Comparison of ENCODE assay signal across 28 cellular contexts in genomic region chr5:136906545-136906944, GRCh38.
"Had no signal": no experiment of that assay in that cellular context is flagged by ENCODE, and none has a peak within 500 bp of the region (broad histone marks: within the 10 kb centered on the region; RNA-seq: fewer than 3 reads in every experiment).

No MANE protein-coding gene starts in this region.

- H3K4me1 Mint-ChIP-seq: activated naive CD8-positive, alpha-beta T cell treated with anti-CD3 and anti-CD28 coated beads, Interleukin-2, amount 50 U/mL, for 24 hours; naive thymus-derived CD8-positive, alpha-beta T cell; T-cell had no signal

- H3K9me3 Mint-ChIP-seq: activated naive CD8-positive, alpha-beta T cell treated with anti-CD3 and anti-CD28 coated beads, Interleukin-2, amount 50 U/mL, for 24 hours; activated T-helper 1 cell treated with anti-CD3 and anti-CD28 coated beads, Interleukin-12 subunit alpha, Interleukin-12 subunit beta, Interleukin-2, Interleukin-4 antibody, amounts not matched to agents 30 ng/mL and 10 ng/mL and 1 ng/mL, durations not matched to agents 14 hours and 24 hours and 36 hours; T-helper 2 cell treated with Interferon-gamma antibody and Interleukin-4, amounts not matched to agents 5 μg/mL and 100 μg/mL, for 36 hours had no signal

- H3K36me3 ChIP-seq: esophagus squamous epithelium, gastroesophageal sphincter, heart left ventricle, left lung, thoracic aorta, upper lobe of left lung had no signal

- H3K4me3 Mint-ChIP-seq: activated CD8-positive, alpha-beta T cell treated with anti-CD3 and anti-CD28 coated beads, Interleukin-2, amount 10 ng/mL, durations not matched to agents 7 days and 5 days; activated naive CD8-positive, alpha-beta T cell treated with anti-CD3 and anti-CD28 coated beads, Interleukin-2, amount 50 U/mL, for 24 hours; activated T-helper 1 cell treated with anti-CD3 and anti-CD28 coated beads, Interleukin-12 subunit alpha, Interleukin-12 subunit beta, Interleukin-2, Interleukin-4 antibody, amounts not matched to agents 30 ng/mL and 10 ng/mL and 1 ng/mL, durations not matched to agents 14 hours and 24 hours and 36 hours; dendritic cell treated with granulocyte-macrophage colony-stimulating factor and Interleukin-4, amounts not matched to agents 40 ng/mL and 50 ng/mL, for 4 days; mesothelial cell of epicardium; naive thymus-derived CD8-positive, alpha-beta T cell; T-cell; T-helper 2 cell treated with Interferon-gamma antibody and Interleukin-4, amounts not matched to agents 5 μg/mL and 100 μg/mL, for 36 hours had no signal

- H3K27ac ChIP-seq: body of pancreas, esophagus squamous epithelium, gastroesophageal sphincter, heart left ventricle, left lung, thoracic aorta, upper lobe of left lung, VCaP had no signal

- H3K4me3 ChIP-seq: body of pancreas, esophagus squamous epithelium, gastroesophageal sphincter, heart left ventricle, left lung, lung, thoracic aorta, upper lobe of left lung had no signal

- H3K4me1 ChIP-seq: body of pancreas, esophagus squamous epithelium, gastroesophageal sphincter, heart left ventricle, left lung, upper lobe of left lung had no signal

- ATAC-seq: activated CD4-positive, CD25-positive, alpha-beta regulatory T cell treated with anti-CD3 and anti-CD28 coated beads, Interleukin-2, amount 50 U/mL, for 24 hours; activated CD8-positive, alpha-beta T cell treated with anti-CD3 and anti-CD28 coated beads, Interleukin-2, amount 10 ng/mL, durations not matched to agents 7 days and 5 days; activated naive CD8-positive, alpha-beta T cell treated with anti-CD3 and anti-CD28 coated beads, Interleukin-2, amount 50 U/mL, for 24 hours; body of pancreas; gastroesophageal sphincter; heart left ventricle; left lung; naive thymus-derived CD8-positive, alpha-beta T cell; T-cell had no signal

- DNase-seq: activated CD4-positive, alpha-beta T cell treated with anti-CD3 and anti-CD28 coated beads, Interleukin-2, amount 50 U/mL, for 1 hour; activated CD8-positive, alpha-beta T cell treated with anti-CD3 and anti-CD28 coated beads, Interleukin-2, amount 10 ng/mL, durations not matched to agents 7 days and 5 days; activated gamma-delta T cell; activated naive CD4-positive, alpha-beta T cell treated with anti-CD3 and anti-CD28 coated beads, Interleukin-2, amount 50 U/mL, for 16 hours; activated naive CD8-positive, alpha-beta T cell treated with anti-CD3 and anti-CD28 coated beads, Interleukin-2, amount 50 U/mL, for 24 hours; anterior cingulate cortex; body of pancreas; caudate nucleus; effector CD4-positive, alpha-beta T cell; esophagus squamous epithelium; heart left ventricle; left lung; naive thymus-derived CD8-positive, alpha-beta T cell; stimulated activated CD4-positive, alpha-beta T cell treated with anti-CD3 and anti-CD28 coated beads, Interleukin-2, amount 100 ng/mL, for 48 hours; stimulated activated CD8-positive, alpha-beta memory T cell treated with anti-CD3 and anti-CD28 coated beads, Interleukin-4, amount 100 ng/mL, for 48 hours; stimulated activated naive CD4-positive, alpha-beta T cell; T-cell; upper lobe of left lung had no signal

- H3K9me3 ChIP-seq: body of pancreas, esophagus squamous epithelium, thoracic aorta, upper lobe of left lung had no signal

- H3K27ac Mint-ChIP-seq: activated CD8-positive, alpha-beta T cell treated with anti-CD3 and anti-CD28 coated beads, Interleukin-2, amount 10 ng/mL, durations not matched to agents 7 days and 5 days; activated naive CD8-positive, alpha-beta T cell treated with anti-CD3 and anti-CD28 coated beads, Interleukin-2, amount 50 U/mL, for 24 hours; activated T-helper 1 cell treated with anti-CD3 and anti-CD28 coated beads, Interleukin-12 subunit alpha, Interleukin-12 subunit beta, Interleukin-2, Interleukin-4 antibody, amounts not matched to agents 30 ng/mL and 10 ng/mL and 1 ng/mL, durations not matched to agents 14 hours and 24 hours and 36 hours; dendritic cell treated with granulocyte-macrophage colony-stimulating factor and Interleukin-4, amounts not matched to agents 40 ng/mL and 50 ng/mL, for 4 days; mesothelial cell of epicardium; naive thymus-derived CD8-positive, alpha-beta T cell; progenitor cell of endocrine pancreas; T-cell; T-helper 2 cell treated with Interferon-gamma antibody and Interleukin-4, amounts not matched to agents 5 μg/mL and 100 μg/mL, for 36 hours had no signal

- H3K36me3 Mint-ChIP-seq: mesothelial cell of epicardium; naive thymus-derived CD8-positive, alpha-beta T cell; T-cell had no signal

- H3K27me3 Mint-ChIP-seq: activated naive CD8-positive, alpha-beta T cell treated with anti-CD3 and anti-CD28 coated beads, Interleukin-2, amount 50 U/mL, for 24 hours; dendritic cell treated with granulocyte-macrophage colony-stimulating factor and Interleukin-4, amounts not matched to agents 40 ng/mL and 50 ng/mL, for 4 days; progenitor cell of endocrine pancreas had no signal

- H3K27me3 ChIP-seq: body of pancreas, esophagus squamous epithelium, gastroesophageal sphincter, heart left ventricle, left lung, upper lobe of left lung had no signal
